In the genomic region with DNA sequence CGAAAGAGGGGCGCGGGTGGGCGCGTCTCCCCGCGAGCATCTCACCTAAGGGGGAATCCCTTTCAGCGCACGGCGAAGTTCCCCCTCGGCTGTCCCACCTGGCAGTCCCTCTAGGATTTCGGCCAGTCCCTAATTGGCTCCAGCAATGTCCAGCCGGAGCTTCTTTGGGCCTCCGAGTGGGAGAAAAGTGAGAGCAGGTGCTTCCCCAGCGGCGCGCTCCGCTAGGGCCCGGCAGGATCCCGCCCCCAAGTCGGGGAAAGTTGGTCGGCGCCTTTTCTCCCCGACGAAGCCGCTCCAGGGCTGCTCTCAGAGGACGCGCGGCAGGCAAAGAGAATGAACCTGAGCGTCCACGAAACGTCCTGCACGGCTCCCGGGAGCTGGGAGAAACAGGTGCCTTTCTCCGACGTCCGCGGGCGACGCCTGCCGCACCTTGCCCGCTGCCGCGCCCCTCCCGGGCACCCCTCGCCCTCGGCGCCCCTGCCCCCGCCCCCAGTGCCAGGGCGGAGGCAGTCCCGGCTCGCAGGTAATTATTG, we compare ENCODE assay signal across 9 cellular contexts. TPM values are rescaled to one million over a fixed set of nuclear protein-coding genes. Genes with fewer than 3 reads are reported as not detected.
A peak's percentile ranks its signal among the peaks of the same experiment; 100 is the strongest.
DNase-seq lines count a peak whose midpoint lies in the region; ATAC-seq and TF ChIP-seq lines count a peak whose summit lies in the region.
"Had no signal": no experiment of that assay in that cellular context is flagged by ENCODE, and none has a peak within 500 bp of the region (broad histone marks: within the 10 kb centered on the region; RNA-seq: fewer than 3 reads in every experiment).

No MANE protein-coding gene starts in this region.

- peak overlapping the region; percentile 49; the same call in 1 of the 2 replicates for H3K4me3 ChIP-seq in iPS-18c (ENCODE audit: insufficient read depth, low read depth, low read length)

- CTCF ChIA-PET in WTC11 (lab: Charles Lee), result interaction anchor here (0.9 kb wide), 1 partner anchor 370 kb away, joined by 3 read pairs; no protein-coding TSS in a partner anchor

- peaks cover 8% of the 10 kb centered on the region for H3K36me3 Mint-ChIP-seq in natural killer cell treated with Interleukin-12 subunit alpha and Interleukin-12 subunit beta and Interleukin-15 and Interleukin-18, amount 100 ng/mL, for 72 hours
- H3K36me3 Mint-ChIP-seq in natural killer cell (no peaks in the 10 kb centered on the region), WTC11 (no peaks in the 10 kb centered on the region)
- H3K36me3 Mint-ChIP-seq in stimulated activated naive CD8-positive, alpha-beta T cell treated with anti-CD3 and anti-CD28 coated beads, Interleukin-15, Interleukin-2, amounts not matched to agents 100 ng/mL and 50 ng/mL, for 24 hours (ENCODE audit: low read depth), result no peaks in the 10 kb centered on the region

- intact Hi-C loops in natural killer cell (cut with micrococcal nuclease), result no loop called here

- POLR2A ChIA-PET in WTC11 (lab: Charles Lee), result no interaction called here

- no peaks in the 10 kb centered on the region for H3K9me3 ChIP-seq in iPS-18c (ENCODE audit: control insufficient read depth, insufficient read depth, low read length)

- no peak for TF ChIP-seq CTCF in natural killer cell (IDR thresholded peaks at IDR 0.05)
- no peak for TF ChIP-seq CTCF in WTC11 (IDR thresholded peaks at IDR 0.05)

- peak overlapping the region; percentile 38 for H3K4me3 Mint-ChIP-seq in natural killer cell treated with Interleukin-12 subunit alpha and Interleukin-12 subunit beta and Interleukin-15 and Interleukin-18, amount 100 ng/mL, for 72 hours
- H3K4me3 Mint-ChIP-seq in natural killer cell, result no peak overlapping the region
- H3K4me3 Mint-ChIP-seq in WTC11, result peak overlapping the region; percentile 78
- peak overlapping the region; percentile 74 for H3K4me3 Mint-ChIP-seq in stimulated activated naive CD8-positive, alpha-beta T cell treated with anti-CD3 and anti-CD28 coated beads, Interleukin-15, Interleukin-2, amounts not matched to agents 100 ng/mL and 50 ng/mL, for 24 hours

- peaks cover 0 to 5% of the 10 kb centered on the region in 2 donors for H3K4me1 Mint-ChIP-seq in natural killer cell treated with Interleukin-12 subunit alpha and Interleukin-12 subunit beta and Interleukin-15 and Interleukin-18, amount 100 ng/mL, for 72 hours (ENCODE audit: low read depth in 2 of 2)
- H3K4me1 Mint-ChIP-seq in natural killer cell (peaks cover 0 to 5% of the 10 kb centered on the region in 2 donors), WTC11 (peaks cover 17% of the 10 kb centered on the region)
- H3K4me1 Mint-ChIP-seq in stimulated activated naive CD8-positive, alpha-beta T cell treated with anti-CD3 and anti-CD28 coated beads, Interleukin-15, Interleukin-2, amounts not matched to agents 100 ng/mL and 50 ng/mL, for 24 hours (ENCODE audit: low read depth), result peaks cover 12% of the 10 kb centered on the region

- no peak for DNase-seq in natural killer cell treated with Interleukin-12 subunit alpha and Interleukin-12 subunit beta and Interleukin-15 and Interleukin-18, amount 100 ng/mL, for 72 hours (ENCODE audit: low spot score)
- DNase-seq in natural killer cell (no peak), WTC11 (ENCODE audit: low spot score) (peak; percentile 45), SKM-1 (lab: John Stamatoyannopoulos, UW; ENCODE audit: unreplicated experiment) (no peak), NCI-H1930 (lab: John Stamatoyannopoulos, UW) (no peak)

- H3K9me3 Mint-ChIP-seq in natural killer cell treated with Interleukin-12 subunit alpha and Interleukin-12 subunit beta and Interleukin-15 and Interleukin-18, amount 100 ng/mL, for 72 hours, result peaks cover 1% of the 10 kb centered on the region
- no peaks in the 10 kb centered on the region for H3K9me3 Mint-ChIP-seq in natural killer cell
- 0 out of 2 replicates have a peak, but pooled peaks cover 1% of the 10 kb centered on the region for H3K9me3 Mint-ChIP-seq in WTC11
- H3K9me3 Mint-ChIP-seq in stimulated activated naive CD8-positive, alpha-beta T cell treated with anti-CD3 and anti-CD28 coated beads, Interleukin-15, Interleukin-2, amounts not matched to agents 100 ng/mL and 50 ng/mL, for 24 hours, result no peaks in the 10 kb centered on the region

- no peak overlapping the region for H3K27ac Mint-ChIP-seq in natural killer cell treated with Interleukin-12 subunit alpha and Interleukin-12 subunit beta and Interleukin-15 and Interleukin-18, amount 100 ng/mL, for 72 hours
- H3K27ac Mint-ChIP-seq in natural killer cell (no peak overlapping the region), WTC11 (no peak overlapping the region)
- H3K27ac Mint-ChIP-seq in stimulated activated naive CD8-positive, alpha-beta T cell treated with anti-CD3 and anti-CD28 coated beads, Interleukin-15, Interleukin-2, amounts not matched to agents 100 ng/mL and 50 ng/mL, for 24 hours, result no peak overlapping the region

- no peak for ATAC-seq in natural killer cell treated with Interleukin-12 subunit alpha and Interleukin-12 subunit beta and Interleukin-15 and Interleukin-18, amount 100 ng/mL, for 72 hours
- no peak for ATAC-seq in natural killer cell
- peak; percentile 25 for ATAC-seq in WTC11
- ATAC-seq in HG03280 (IDR thresholded peaks at IDR 0.05; ENCODE audit: unreplicated experiment), result no peak

- H3K27me3 Mint-ChIP-seq in natural killer cell treated with Interleukin-12 subunit alpha and Interleukin-12 subunit beta and Interleukin-15 and Interleukin-18, amount 100 ng/mL, for 72 hours, result peaks cover 49 to 75% of the 10 kb centered on the region in 2 donors
- H3K27me3 Mint-ChIP-seq in natural killer cell (ENCODE audit: low read depth in 2 of 2), result peaks cover 41 to 50% of the 10 kb centered on the region in 2 donors
- H3K27me3 Mint-ChIP-seq in WTC11 (ENCODE audit: low read depth), result peaks cover 75% of the 10 kb centered on the region
- peaks cover 71% of the 10 kb centered on the region for H3K27me3 Mint-ChIP-seq in stimulated activated naive CD8-positive, alpha-beta T cell treated with anti-CD3 and anti-CD28 coated beads, Interleukin-15, Interleukin-2, amounts not matched to agents 100 ng/mL and 50 ng/mL, for 24 hours

TF ChIP-seq in WTC11, 78 proteins besides CTCF, POLR2A, EP300 and RAD21 (continues in another document):
- TF ChIP-seq STAT6 (CRISPR knock-in tag; conservative IDR thresholded peaks at IDR 0.05; ENCODE audit: low read depth), result no peak
- TF ChIP-seq IRF2 (CRISPR knock-in tag; IDR thresholded peaks at IDR 0.05; ENCODE audit: borderline replicate concordance, low read depth), result no peak
- no peak for TF ChIP-seq MYBL2 (CRISPR knock-in tag; IDR thresholded peaks at IDR 0.05)
- TF ChIP-seq USF2 (CRISPR knock-in tag; IDR thresholded peaks at IDR 0.05), result no peak
- TF ChIP-seq, protein P1, sequence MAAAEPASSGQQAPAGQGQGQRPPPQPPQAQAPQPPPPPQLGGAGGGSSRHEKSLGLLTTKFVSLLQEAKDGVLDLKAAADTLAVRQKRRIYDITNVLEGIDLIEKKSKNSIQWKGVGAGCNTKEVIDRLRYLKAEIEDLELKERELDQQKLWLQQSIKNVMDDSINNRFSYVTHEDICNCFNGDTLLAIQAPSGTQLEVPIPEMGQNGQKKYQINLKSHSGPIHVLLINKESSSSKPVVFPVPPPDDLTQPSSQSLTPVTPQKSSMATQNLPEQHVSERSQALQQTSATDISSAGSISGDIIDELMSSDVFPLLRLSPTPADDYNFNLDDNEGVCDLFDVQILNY (CRISPR knock-in tag; IDR thresholded peaks at IDR 0.05), result no peak
- TF ChIP-seq ZNF425 (CRISPR knock-in tag; conservative IDR thresholded peaks at IDR 0.05), result no peak
- no peak for TF ChIP-seq SP1 (CRISPR knock-in tag; conservative IDR thresholded peaks at IDR 0.05)

RNA-seq across cellular contexts. Expression of gene KL, which starts 0.4 kb away (rescaled TPM):
- total RNA-seq in natural killer cell treated with Interleukin-12 subunit alpha and Interleukin-12 subunit beta and Interleukin-15 and Interleukin-18, amount 100 ng/mL, for 72 hours, result under 1 TPM in 1 of 2 donors, not detected in 1; 0.10 TPM
- not detected for total RNA-seq in natural killer cell
- 0.07 TPM in 1 of 3 replicates, not detected in the others for total RNA-seq in WTC11 (2021)
- total RNA-seq: myocyte had no signal
